ENCODE assay signal across 8 cellular contexts in genomic region chr3:23685484-23686258, GRCh38.
DNase-seq lines count a peak whose midpoint lies in the region; TF ChIP-seq lines count a peak whose summit lies in the region.

No MANE protein-coding gene starts in this region.

- H2BK20ac ChIP-seq in H9 (ENCODE audit: low read depth, low read length, poor library complexity, severe bottlenecking): no peak overlapping the region

- H4K5ac ChIP-seq in H9 (ENCODE audit: insufficient read length, low read depth, low read length): no peak overlapping the region

- H3K27me3 ChIP-seq in SJCRH30 (no peaks in the 10 kb centered on the region), H9 (ENCODE audit: insufficient read depth, low read length) (no peaks in the 10 kb centered on the region)

- H3K36me3 Mint-ChIP-seq in H9 (ENCODE audit: insufficient read depth in 1 of 3, low read depth in 3 of 3): peaks cover 0 to 7% (median 5%) of the 10 kb centered on the region in 3 experiments; a peak in 3 of 7 replicates

- H4K8ac ChIP-seq in H9 (replicated peaks; ENCODE audit: insufficient read length, low read depth, low read length): no peak overlapping the region

- no peak overlapping the region for H2BK120ac ChIP-seq in H9 (ENCODE audit: low read depth, low read length, poor library complexity, severe bottlenecking)

- WGBS in H9 (ENCODE audit: extremely low coverage, insufficient read length, low lambda C conversion rate): no CpG with 5 or more reads among the region's 10 CpGs

- no peak overlapping the region for H2AFZ ChIP-seq in H9 (ENCODE audit: low read length)

- in situ Hi-C loops in GM13977 (cut with MboI; ENCODE audit: low pct_unique_long_range_greater_than_20kb, low sequenced_read_pairs, unreplicated experiment): no loop called here

- H3K9ac ChIP-seq in H9 (ENCODE audit: extremely low read depth, insufficient read length, low read length): no peak overlapping the region

- no peak overlapping the region for H3K23ac ChIP-seq in H9 (ENCODE audit: insufficient read length, low read depth, low read length)

- TF ChIP-seq CTCF in H9 (conservative IDR thresholded peaks at IDR 0.05) (no peak), GM13977 (IDR thresholded peaks at IDR 0.05; ENCODE audit: extremely low read depth, insufficient read depth, missing control alignments) (no peak)

- H3K56ac ChIP-seq in H9 (ENCODE audit: insufficient read length, low read depth, low read length): no peak overlapping the region

- H3T11ph ChIP-seq in H9 (ENCODE audit: low read length): no peak overlapping the region

- H3K27me3 Mint-ChIP-seq in H9 (ENCODE audit: low read depth): no peaks in the 10 kb centered on the region; the same call in 1 of the 2 replicates

- H3K9me3 Mint-ChIP-seq in H9: peaks cover 10 to 14% of the 10 kb centered on the region in 2 experiments

- no peak overlapping the region for H3K14ac ChIP-seq in H9 (ENCODE audit: insufficient read depth, low read length)

- no peaks in the 10 kb centered on the region for H3K36me3 ChIP-seq in SJCRH30

- no peak overlapping the region for H3K4ac ChIP-seq in H9 (ENCODE audit: low read depth, low read length)

- H3K4me3 Mint-ChIP-seq in H9: no peak overlapping the region

- H2AK5ac ChIP-seq in H9 (ENCODE audit: insufficient read length, low read length): no peak overlapping the region

- H3K27ac ChIP-seq in SJCRH30 (peak overlapping the region; percentile 66), H9 (ENCODE audit: insufficient read length, low read depth, low read length) (no peak overlapping the region)

- H3K4me1 ChIP-seq in SJCRH30 (peaks cover 31% of the 10 kb centered on the region), H9 (ENCODE audit: insufficient read depth, low read length) (no peaks in the 10 kb centered on the region)

- H3K18ac ChIP-seq in H9 (ENCODE audit: insufficient read length, low read depth, low read length): no peak overlapping the region

- no peaks in the 10 kb centered on the region for H3K79me1 ChIP-seq in H9 (ENCODE audit: insufficient read depth, low read depth, low read length, poor library complexity, severe bottlenecking)

- H2BK5ac ChIP-seq in H9 (ENCODE audit: insufficient read length, low read length): no peak overlapping the region

- peaks cover 14 to 17% of the 10 kb centered on the region in 2 experiments for H3K4me1 Mint-ChIP-seq in H9

- no peaks in the 10 kb centered on the region for H3K23me2 ChIP-seq in H9 (ENCODE audit: insufficient read length, low read depth, low read length, poor library complexity, severe bottlenecking)

- H4K91ac ChIP-seq in H9 (ENCODE audit: insufficient read length, low read depth, low read length): no peak overlapping the region

- no peaks in the 10 kb centered on the region for H3K79me2 ChIP-seq in H9 (ENCODE audit: insufficient read depth, low read length)

- H3K27ac Mint-ChIP-seq in H9: peak overlapping the region in 1 of 3 experiments; percentile 44; a peak in 1 of 7 replicates

- H4K20me1 ChIP-seq in H9 (ENCODE audit: control insufficient read depth, insufficient read depth, insufficient read length): no peaks in the 10 kb centered on the region

- H2BK12ac ChIP-seq in H9 (ENCODE audit: insufficient read length, low read depth, low read length): no peak overlapping the region

- no peak overlapping the region for H2BK15ac ChIP-seq in H9 (ENCODE audit: low read depth, low read length)

- H3K4me3 ChIP-seq in SJCRH30: peak overlapping the region; percentile 8; the same call in 1 of the 2 replicates

- H3K4me2 ChIP-seq in H9 (ENCODE audit: insufficient read depth, insufficient read length, low read length): no peak overlapping the region

- H3K9me3 ChIP-seq in SJCRH30 (replicated peaks) (peaks cover 7% of the 10 kb centered on the region; the same call in 1 of the 2 replicates), H9 (ENCODE audit: control insufficient read depth, low read depth, low read length) (no peaks in the 10 kb centered on the region)

- DNase-seq in stimulated activated CD4-positive, alpha-beta T cell treated with anti-CD3 and anti-CD28 coated beads, Interleukin-4, amount 100 ng/mL, for 24 hours: peak; percentile 5
- DNase-seq in stimulated activated CD4-positive, alpha-beta T cell treated with anti-CD3 and anti-CD28 coated beads, Interleukin-12 subunit alpha, Interleukin-12 subunit beta, amount 100 ng/mL, for 4 hours: no peak
- DNase-seq in SJCRH30 (peak; percentile 97 to 100), foreskin melanocyte (peak; percentile 85), putamen (ENCODE audit: low spot score) (peak; percentile 53), NCI-H1436 (lab: John Stamatoyannopoulos, UW) (no peak), H9 (no peak), GM13977 (ENCODE audit: low spot score) (no peak)

Comparison
In these comparisons a context has a peak if more than half of its experiments do, and no peak if none do; other contexts are left out.
1. DNase-seq: peak in stimulated activated CD4-positive, alpha-beta T cell treated with anti-CD3 and anti-CD28 coated beads, Interleukin-4, amount 100 ng/mL, for 24 hours (single experiment), SJCRH30 (2 of 2), foreskin melanocyte (single experiment) and putamen (single experiment); none in stimulated activated CD4-positive, alpha-beta T cell treated with anti-CD3 and anti-CD28 coated beads, Interleukin-12 subunit alpha, Interleukin-12 subunit beta, amount 100 ng/mL, for 4 hours (single experiment), NCI-H1436 (single experiment), H9 (single experiment) and GM13977 (single experiment).